ENCODE assay signal across 8 cellular contexts in the genomic region with DNA sequence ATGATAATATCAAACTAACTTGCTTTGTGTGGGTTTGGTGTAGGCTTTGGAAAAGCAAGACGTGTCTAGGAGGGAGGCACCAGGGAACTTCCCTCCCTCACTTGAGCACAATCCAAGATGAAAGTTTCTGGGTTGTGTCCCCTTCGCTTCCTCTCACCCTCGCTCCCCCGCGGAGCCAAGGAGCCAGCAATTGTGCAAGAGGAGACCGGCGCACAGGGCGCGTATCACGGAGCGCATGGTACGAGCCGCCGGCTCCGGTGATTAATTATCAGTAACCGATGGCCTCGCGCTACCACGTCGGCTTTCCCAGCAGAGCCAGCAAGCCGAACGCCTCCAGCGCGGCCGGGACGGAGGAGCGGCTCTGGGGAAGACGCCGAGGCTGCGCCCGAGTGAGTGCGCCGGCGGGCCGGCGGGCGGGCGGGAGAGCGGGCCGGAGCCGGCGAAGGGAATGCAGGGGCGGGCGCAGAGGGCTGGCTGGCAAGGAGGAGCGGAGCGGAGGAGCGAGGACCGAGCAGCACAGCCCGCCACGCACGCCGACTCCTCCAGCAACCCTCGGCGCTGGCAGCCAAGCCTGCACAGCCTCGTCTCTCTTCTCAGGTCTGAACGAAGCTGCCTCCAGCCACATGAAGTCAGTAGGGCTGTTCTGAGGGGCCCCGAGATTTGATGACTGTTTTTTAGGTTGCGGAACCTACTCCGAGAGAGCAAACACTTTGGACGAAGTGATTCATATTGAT.
DNase-seq lines count a peak whose midpoint lies in the region; ATAC-seq, FAIRE-seq and TF ChIP-seq lines count a peak whose summit lies in the region.

No MANE protein-coding gene starts in this region.

- H3F3A ChIP-seq in PC-9 (ENCODE audit: insufficient read depth, low read depth), result peaks cover 6% of the 10 kb centered on the region; the same call in 1 of the 2 replicates

- H3K27me3 ChIP-seq in PC-9 (ENCODE audit: insufficient read depth, low read depth), result no peaks in the 10 kb centered on the region
- H3K27me3 ChIP-seq in liver (ENCODE audit: control insufficient read depth in 4 of 4, insufficient read depth in 4 of 4, low read length in 3 of 4), result peaks cover 0 to 22% (median 4%) of the 10 kb centered on the region in 4 donors
- H3K27me3 ChIP-seq in subcutaneous abdominal adipose tissue (ENCODE audit: control insufficient read depth in 5 of 5, insufficient read depth in 4 of 5, low read length in 5 of 5), result no peaks in the 10 kb centered on the region

- no peak for FAIRE-seq in GM12892 (lab: Jason Lieb, UNC)

- peak overlapping the region; percentile 91 for H2AFZ ChIP-seq in PC-9

- H3K9ac ChIP-seq in liver (ENCODE audit: low read depth in 1 of 2, low read length in 2 of 2) (no peak overlapping the region), subcutaneous abdominal adipose tissue (ENCODE audit: low read length in 5 of 5) (peak overlapping the region; percentile 64 to 90 (median 81))

- no peaks in the 10 kb centered on the region for H3K36me3 ChIP-seq in PC-9 (ENCODE audit: low read depth)
- no peaks in the 10 kb centered on the region for H3K36me3 ChIP-seq in liver (ENCODE audit: control insufficient read depth in 4 of 4, insufficient read depth in 3 of 4, low read depth in 1 of 4, low read length in 3 of 4)
- no peaks in the 10 kb centered on the region for H3K36me3 ChIP-seq in subcutaneous abdominal adipose tissue (ENCODE audit: control insufficient read depth in 5 of 5, insufficient read depth in 5 of 5, low read length in 5 of 5)

- no peak overlapping the region for H3K27ac Mint-ChIP-seq in activated CD4-positive, alpha-beta T cell treated with anti-CD3 and anti-CD28 coated beads for 36 hours

- H3K27me3 Mint-ChIP-seq in activated CD4-positive, alpha-beta T cell treated with anti-CD3 and anti-CD28 coated beads for 36 hours, result peaks cover 33% of the 10 kb centered on the region

- TF ChIP-seq RAD21 in liver (IDR thresholded peaks at IDR 0.05), result no peak

- no peaks in the 10 kb centered on the region for H4K20me1 ChIP-seq in PC-9 (ENCODE audit: insufficient read depth)

- CTCF ChIA-PET in activated CD4-positive, alpha-beta T cell treated with anti-CD3 and anti-CD28 coated beads for 36 hours (lab: Charles Lee), result no interaction called here
- CTCF ChIA-PET in PC-9 (lab: Charles Lee), result interaction anchor here (0.5 kb wide), 1 partner anchor 216 kb away, joined by 5 read pairs; no protein-coding TSS in a partner anchor

- DNase-seq in activated CD4-positive, alpha-beta T cell treated with anti-CD3 and anti-CD28 coated beads for 36 hours, result peak; percentile 12
- no peak for DNase-seq in activated CD4-positive, alpha-beta T cell treated with anti-CD3 and anti-CD28 coated beads, Interleukin-2, amount 50 U/mL, for 48 hours
- DNase-seq in PC-9 (peak; percentile 58 to 65), ecto neural progenitor cell (ENCODE audit: low spot score) (peak; percentile 88), GM12892 (ENCODE audit: insufficient read length) (no peak), CD1c-positive myeloid dendritic cell (ENCODE audit: extremely low spot score) (no peak)

- H3K4me3 ChIP-seq in PC-9 (peak overlapping the region; percentile 77), liver (ENCODE audit: low read depth in 1 of 3, low read length in 3 of 3) (peak overlapping the region in 2 of 3 donors; percentile 44 to 55), subcutaneous abdominal adipose tissue (ENCODE audit: low read depth in 1 of 5, low read length in 5 of 5) (peak overlapping the region; percentile 70 to 82 (median 75))

- no peaks in the 10 kb centered on the region; the same call in 1 of the 2 replicates for H3K79me2 ChIP-seq in PC-9 (ENCODE audit: low read depth)

- H3K27ac ChIP-seq in PC-9, result peak overlapping the region; percentile 92
- H3K27ac ChIP-seq in liver (ENCODE audit: low read depth in 1 of 2, low read length in 2 of 2), result peak overlapping the region; percentile 22 to 50
- H3K27ac ChIP-seq in subcutaneous abdominal adipose tissue (ENCODE audit: low read depth, low read length), result peak overlapping the region; percentile 96

- POLR2A ChIA-PET in activated CD4-positive, alpha-beta T cell treated with anti-CD3 and anti-CD28 coated beads for 36 hours (lab: Charles Lee), result no interaction called here
- POLR2A ChIA-PET in PC-9 (lab: Charles Lee; ENCODE audit: unreplicated experiment), result interaction anchor here (0.7 kb wide), 2 partner anchors 305 to 672 kb away, joined by 3 read pairs; no protein-coding TSS in a partner anchor

- TF ChIP-seq POLR2A in GM12892 (IDR thresholded peaks at IDR 0.05; ENCODE audit: low read depth, low read length), result no peak

- no peaks in the 10 kb centered on the region for H3K9me3 Mint-ChIP-seq in activated CD4-positive, alpha-beta T cell treated with anti-CD3 and anti-CD28 coated beads for 36 hours (ENCODE audit: low read depth)

- H3K4me1 ChIP-seq in PC-9 (replicated peaks; ENCODE audit: insufficient read depth) (peaks cover 27% of the 10 kb centered on the region), liver (ENCODE audit: control insufficient read depth in 4 of 4, insufficient read depth in 4 of 4, low read length in 3 of 4) (peaks cover 0 to 11% (median 9%) of the 10 kb centered on the region in 4 donors), subcutaneous abdominal adipose tissue (ENCODE audit: control insufficient read depth in 5 of 5, insufficient read depth in 5 of 5, low read length in 5 of 5) (peaks cover 0 to 33% (median 19%) of the 10 kb centered on the region in 5 donors)

- intact Hi-C loops in activated CD4-positive, alpha-beta T cell treated with anti-CD3 and anti-CD28 coated beads for 36 hours (cut with DNase I, micrococcal nuclease), result no loop called here
- intact Hi-C loops in PC-9 (cut with micrococcal nuclease; ENCODE audit: unreplicated experiment), result loop anchor here (1.0 to 10.0 kb wide), 4 partner anchors 302 to 852 kb away; no protein-coding TSS in a partner anchor

- 3% methylated on average over 60 of the region's 60 CpGs for WGBS in liver

- H3K4me2 ChIP-seq in PC-9, result peak overlapping the region; percentile 98

- H3K4me3 Mint-ChIP-seq in activated CD4-positive, alpha-beta T cell treated with anti-CD3 and anti-CD28 coated beads for 36 hours, result peak overlapping the region; percentile 17

- H3K4me1 Mint-ChIP-seq in activated CD4-positive, alpha-beta T cell treated with anti-CD3 and anti-CD28 coated beads for 36 hours, result peaks cover 8% of the 10 kb centered on the region

- no peaks in the 10 kb centered on the region for H3K9me2 ChIP-seq in PC-9 (ENCODE audit: insufficient read depth)

- H3K36me3 Mint-ChIP-seq in activated CD4-positive, alpha-beta T cell treated with anti-CD3 and anti-CD28 coated beads for 36 hours (ENCODE audit: low read depth), result no peaks in the 10 kb centered on the region

- no TSS peak for BruUV-seq in PC-9 (replicated peaks; lab: Mats Ljungman, UMichigan)

- no peak for TF ChIP-seq CTCF in PC-9 (conservative IDR thresholded peaks at IDR 0.05)
- TF ChIP-seq CTCF in liver (IDR thresholded peaks at IDR 0.05; ENCODE audit: low read depth, low read length, missing input control), result no peak

- ATAC-seq in activated CD4-positive, alpha-beta T cell treated with anti-CD3 and anti-CD28 coated beads for 36 hours, result peak; percentile 39

- H3K9me3 ChIP-seq in PC-9 (ENCODE audit: insufficient read depth, low read depth) (no peaks in the 10 kb centered on the region), liver (ENCODE audit: control insufficient read depth in 4 of 4, low read length in 3 of 4) (no peaks in the 10 kb centered on the region), subcutaneous abdominal adipose tissue (ENCODE audit: control insufficient read depth in 5 of 5, low read length in 5 of 5) (no peaks in the 10 kb centered on the region)

TF ChIP-seq in liver, 16 proteins besides CTCF, POLR2A, EP300 and RAD21 (continues in another document):
- TF ChIP-seq HNF4G (IDR thresholded peaks at IDR 0.05) (no peak), HNF4A (conservative IDR thresholded peaks at IDR 0.05) (no peak), TAF1 (conservative IDR thresholded peaks at IDR 0.05) (no peak), YY1 (IDR thresholded peaks at IDR 0.05) (no peak), RXRA (IDR thresholded peaks at IDR 0.05) (no peak), FOXA2 (IDR thresholded peaks at IDR 0.05) (no peak), FOXA1 (IDR thresholded peaks at IDR 0.05) (no peak), JUND (IDR thresholded peaks at IDR 0.05) (no peak)
- TF ChIP-seq, protein P1, sequence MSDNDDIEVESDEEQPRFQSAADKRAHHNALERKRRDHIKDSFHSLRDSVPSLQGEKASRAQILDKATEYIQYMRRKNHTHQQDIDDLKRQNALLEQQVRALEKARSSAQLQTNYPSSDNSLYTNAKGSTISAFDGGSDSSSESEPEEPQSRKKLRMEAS (IDR thresholded peaks at IDR 0.05), result no peak
- TF ChIP-seq, protein P2, sequence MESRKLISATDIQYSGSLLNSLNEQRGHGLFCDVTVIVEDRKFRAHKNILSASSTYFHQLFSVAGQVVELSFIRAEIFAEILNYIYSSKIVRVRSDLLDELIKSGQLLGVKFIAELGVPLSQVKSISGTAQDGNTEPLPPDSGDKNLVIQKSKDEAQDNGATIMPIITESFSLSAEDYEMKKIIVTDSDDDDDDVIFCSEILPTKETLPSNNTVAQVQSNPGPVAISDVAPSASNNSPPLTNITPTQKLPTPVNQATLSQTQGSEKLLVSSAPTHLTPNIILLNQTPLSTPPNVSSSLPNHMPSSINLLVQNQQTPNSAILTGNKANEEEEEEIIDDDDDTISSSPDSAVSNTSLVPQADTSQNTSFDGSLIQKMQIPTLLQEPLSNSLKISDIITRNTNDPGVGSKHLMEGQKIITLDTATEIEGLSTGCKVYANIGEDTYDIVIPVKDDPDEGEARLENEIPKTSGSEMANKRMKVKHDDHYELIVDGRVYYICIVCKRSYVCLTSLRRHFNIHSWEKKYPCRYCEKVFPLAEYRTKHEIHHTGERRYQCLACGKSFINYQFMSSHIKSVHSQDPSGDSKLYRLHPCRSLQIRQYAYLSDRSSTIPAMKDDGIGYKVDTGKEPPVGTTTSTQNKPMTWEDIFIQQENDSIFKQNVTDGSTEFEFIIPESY (IDR thresholded peaks at IDR 0.05), result no peak
- TF ChIP-seq, protein P3, sequence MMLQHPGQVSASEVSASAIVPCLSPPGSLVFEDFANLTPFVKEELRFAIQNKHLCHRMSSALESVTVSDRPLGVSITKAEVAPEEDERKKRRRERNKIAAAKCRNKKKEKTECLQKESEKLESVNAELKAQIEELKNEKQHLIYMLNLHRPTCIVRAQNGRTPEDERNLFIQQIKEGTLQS (IDR thresholded peaks at IDR 0.05), result no peak

Comparison
In these comparisons a context has a peak if more than half of its experiments do, and no peak if none do; other contexts are left out.
1. DNase-seq: peak in activated CD4-positive, alpha-beta T cell treated with anti-CD3 and anti-CD28 coated beads for 36 hours (single experiment), PC-9 (2 of 2) and ecto neural progenitor cell (single experiment); none in activated CD4-positive, alpha-beta T cell treated with anti-CD3 and anti-CD28 coated beads, Interleukin-2, amount 50 U/mL, for 48 hours (0 of 2), GM12892 (single experiment) and CD1c-positive myeloid dendritic cell (single experiment).
2. H3K27ac ChIP-seq: peak in every context shown above with its lines; median percentile 96 in subcutaneous abdominal adipose tissue; 92 in PC-9; 36 in liver.
3. H3K9ac ChIP-seq: peak in subcutaneous abdominal adipose tissue (5 of 5); none in liver (0 of 2).
4. Peak in every context shown above with its lines, with median percentiles within 50 percentile points of each other: H3K4me3 ChIP-seq.